ENCODE assay signal across 1 cellular context in the genomic region with DNA sequence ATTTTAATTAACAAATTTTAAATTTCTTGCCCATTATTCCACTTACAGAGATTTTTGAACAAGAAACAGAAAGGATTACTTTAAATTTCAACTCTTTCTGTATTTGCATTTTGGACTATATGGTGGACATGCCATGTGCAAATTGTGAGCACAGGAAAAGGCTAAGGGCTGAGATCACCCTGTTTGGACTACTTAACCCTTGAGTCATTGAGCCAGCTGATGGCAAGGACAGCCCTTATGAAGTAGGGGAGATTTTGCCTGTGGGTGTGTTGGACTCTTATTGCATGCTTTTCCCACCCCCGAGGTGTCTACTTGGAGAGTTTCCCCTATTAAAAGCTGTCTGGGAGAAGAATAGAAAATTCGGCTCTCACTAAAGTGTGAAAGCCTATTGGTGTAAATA.
TF ChIP-seq lines count a peak whose summit lies in the region.

No MANE protein-coding gene starts in this region.

TF ChIP-seq in GM12878, 131 proteins besides CTCF, POLR2A, EP300 and RAD21 (continued from another document):
- TF ChIP-seq BCLAF1 (IDR thresholded peaks at IDR 0.05) (no peak), SKIL (IDR thresholded peaks at IDR 0.05; ENCODE audit: low read depth, poor library complexity, severe bottlenecking) (no peak), IRF4 (IDR thresholded peaks at IDR 0.05; ENCODE audit: low read depth, low read length) (no peak), EED (IDR thresholded peaks at IDR 0.05; ENCODE audit: low read depth) (no peak), POU2F2 (IDR thresholded peaks at IDR 0.05; ENCODE audit: borderline replicate concordance, low read depth, low read length) (no peak), BRCA1 (IDR thresholded peaks at IDR 0.05; ENCODE audit: low read depth, low read length) (no peak)
